7 cellular contexts compared by ENCODE assay signal in the genomic region with DNA sequence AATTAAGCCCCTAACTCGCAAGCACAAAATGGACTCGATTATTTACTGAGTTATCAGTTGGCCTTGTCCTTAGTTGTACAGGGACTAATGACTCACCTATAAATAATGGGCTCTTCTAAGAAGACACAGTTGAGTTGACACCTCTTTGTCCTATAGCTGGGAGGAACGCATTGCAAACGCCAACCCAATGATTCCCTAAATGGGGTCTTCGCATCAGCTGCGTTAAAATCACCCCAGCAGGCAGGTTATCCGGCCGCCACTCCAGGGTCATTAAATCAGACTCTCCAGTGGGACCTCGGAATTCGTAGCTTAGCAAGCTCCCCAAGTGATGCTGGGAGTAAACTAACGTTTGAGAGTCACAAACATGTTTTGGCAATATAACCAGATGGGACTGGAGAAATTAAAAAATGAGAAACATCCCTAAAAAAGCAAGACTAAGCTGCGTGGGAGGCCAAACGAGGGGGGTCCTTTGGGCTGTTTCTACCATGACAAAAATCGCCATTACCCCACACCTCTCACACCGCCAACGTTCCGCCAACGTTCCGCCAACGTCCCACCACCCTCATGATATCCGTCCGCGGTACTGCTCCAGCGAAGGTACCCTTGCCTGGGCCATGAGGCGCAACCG. TPM values are rescaled to one million over a fixed set of nuclear protein-coding genes. Genes with fewer than 3 reads are reported as not detected.
DNase-seq lines count a peak whose midpoint lies in the region; ATAC-seq and TF ChIP-seq lines count a peak whose summit lies in the region.

No MANE protein-coding gene starts in this region.

- peak overlapping the region; percentile 81 for H4K5ac ChIP-seq in H9 (ENCODE audit: insufficient read length, low read depth, low read length)

- no peak overlapping the region for H3T11ph ChIP-seq in H9 (ENCODE audit: low read length)

- H4K8ac ChIP-seq in H9 (replicated peaks; ENCODE audit: insufficient read length, low read depth, low read length): no peak overlapping the region

- no peaks in the 10 kb centered on the region for H3K9me3 ChIP-seq in H9 (ENCODE audit: control insufficient read depth, low read depth, low read length)
- H3K9me3 ChIP-seq in SJSA1 (replicated peaks): no peaks in the 10 kb centered on the region

- peak overlapping the region; percentile 82 for H3K4me3 ChIP-seq in SJSA1

- H3K36me3 ChIP-seq in SJSA1: peaks cover 23% of the 10 kb centered on the region

- peak overlapping the region; percentile 93 for H3K4me2 ChIP-seq in H9 (ENCODE audit: insufficient read depth, insufficient read length, low read length)

- no peaks in the 10 kb centered on the region; the same call in 1 of the 2 replicates for H3K27me3 Mint-ChIP-seq in H9 (ENCODE audit: low read depth)
- H3K27me3 Mint-ChIP-seq in progenitor cell of endocrine pancreas: peaks cover 7% of the 10 kb centered on the region

- H2BK12ac ChIP-seq in H9 (ENCODE audit: insufficient read length, low read depth, low read length): no peak overlapping the region

- no peak overlapping the region for H4K91ac ChIP-seq in H9 (ENCODE audit: insufficient read length, low read depth, low read length)

- no peak overlapping the region for H3K23ac ChIP-seq in H9 (ENCODE audit: insufficient read length, low read depth, low read length)

- no peak overlapping the region; the same call in 1 of the 2 replicates for H3K4ac ChIP-seq in H9 (ENCODE audit: low read depth, low read length)

- no peak overlapping the region for H2BK20ac ChIP-seq in H9 (ENCODE audit: low read depth, low read length, poor library complexity, severe bottlenecking)

- TF ChIP-seq POLR2A in erythroblast (IDR thresholded peaks at IDR 0.05; ENCODE audit: low read length): no peak

- H3K79me2 ChIP-seq in H9 (ENCODE audit: insufficient read depth, low read length): peaks cover 14% of the 10 kb centered on the region; the same call in 1 of the 2 replicates

- H3K36me3 Mint-ChIP-seq in H9 (ENCODE audit: insufficient read depth in 1 of 3, low read depth in 3 of 3): peaks cover 13 to 21% (median 18%) of the 10 kb centered on the region in 3 experiments
- peaks cover 5% of the 10 kb centered on the region for H3K36me3 Mint-ChIP-seq in progenitor cell of endocrine pancreas (ENCODE audit: insufficient read depth)

- no peaks in the 10 kb centered on the region for H4K20me1 ChIP-seq in H9 (ENCODE audit: control insufficient read depth, insufficient read depth, insufficient read length)

- ATAC-seq in GM18909 (IDR thresholded peaks at IDR 0.05; ENCODE audit: poor library complexity, unreplicated experiment) (no peak), HG02642 (IDR thresholded peaks at IDR 0.05; ENCODE audit: poor library complexity, unreplicated experiment) (no peak), GM19397 (IDR thresholded peaks at IDR 0.05; ENCODE audit: unreplicated experiment) (no peak)

- H3K27me3 ChIP-seq in H9 (ENCODE audit: insufficient read depth, low read length): no peaks in the 10 kb centered on the region
- H3K27me3 ChIP-seq in SJSA1 (replicated peaks): no peaks in the 10 kb centered on the region

- H2BK15ac ChIP-seq in H9 (ENCODE audit: low read depth, low read length): no peak overlapping the region

- H2BK120ac ChIP-seq in H9 (ENCODE audit: low read depth, low read length, poor library complexity, severe bottlenecking): no peak overlapping the region

- H3K56ac ChIP-seq in H9 (ENCODE audit: insufficient read length, low read depth, low read length): peak overlapping the region; percentile 46

- H3K23me2 ChIP-seq in H9 (ENCODE audit: insufficient read length, low read depth, low read length, poor library complexity, severe bottlenecking): peaks cover 11% of the 10 kb centered on the region

- TF ChIP-seq CTCF in H9 (conservative IDR thresholded peaks at IDR 0.05) (no peak), progenitor cell of endocrine pancreas (IDR thresholded peaks at IDR 0.05; ENCODE audit: unreplicated experiment) (no peak)

- no CpG with 5 or more reads among the region's 26 CpGs for WGBS in H9 (ENCODE audit: extremely low coverage, insufficient read length, low lambda C conversion rate)

- peak overlapping the region; percentile 99 to 100 (median 100) for H3K27ac Mint-ChIP-seq in H9
- peak overlapping the region; percentile 99 for H3K27ac Mint-ChIP-seq in progenitor cell of endocrine pancreas

- H2AFZ ChIP-seq in H9 (ENCODE audit: low read length): no peak overlapping the region

- peak overlapping the region; percentile 14 for H2BK5ac ChIP-seq in H9 (ENCODE audit: insufficient read length, low read length)

- H2AK5ac ChIP-seq in H9 (ENCODE audit: insufficient read length, low read length): no peak overlapping the region

- H3K79me1 ChIP-seq in H9 (ENCODE audit: insufficient read depth, low read depth, low read length, poor library complexity, severe bottlenecking): no peaks in the 10 kb centered on the region

- peak overlapping the region; percentile 92 for H3K9ac ChIP-seq in H9 (ENCODE audit: extremely low read depth, insufficient read length, low read length)

- peaks cover 44 to 54% of the 10 kb centered on the region in 2 experiments for H3K4me1 Mint-ChIP-seq in H9
- H3K4me1 Mint-ChIP-seq in progenitor cell of endocrine pancreas (ENCODE audit: low read depth): peaks cover 28% of the 10 kb centered on the region

- peak overlapping the region; percentile 95 for H3K14ac ChIP-seq in H9 (ENCODE audit: insufficient read depth, low read length)

- peak overlapping the region; percentile 96 for H3K18ac ChIP-seq in H9 (ENCODE audit: insufficient read length, low read depth, low read length)

- peak overlapping the region; percentile 48 for H3K27ac ChIP-seq in H9 (ENCODE audit: insufficient read length, low read depth, low read length)
- H3K27ac ChIP-seq in SJSA1: peak overlapping the region; percentile 90

- peaks cover 3% of the 10 kb centered on the region; the same call in 1 of the 2 replicates for H3K4me1 ChIP-seq in H9 (ENCODE audit: insufficient read depth, low read length)
- H3K4me1 ChIP-seq in SJSA1 (replicated peaks): peaks cover 40% of the 10 kb centered on the region

- H3K9me3 Mint-ChIP-seq in H9 (no peaks in the 10 kb centered on the region; a peak in 1 of 5 replicates), progenitor cell of endocrine pancreas (ENCODE audit: low read depth) (no peaks in the 10 kb centered on the region)

- DNase-seq in H9: no peak
- no peak for DNase-seq in SJSA1 (ENCODE audit: low read depth in 1 of 2, low spot score in 2 of 2)
- peak; percentile 40 to 51 for DNase-seq in erythroblast (lab: John Stamatoyannopoulos, UW)
- no peak for DNase-seq in progenitor cell of endocrine pancreas (ENCODE audit: low spot score, unreplicated experiment)

- peak overlapping the region; percentile 89 to 94 for H3K4me3 Mint-ChIP-seq in H9
- peak overlapping the region; percentile 86 for H3K4me3 Mint-ChIP-seq in progenitor cell of endocrine pancreas (ENCODE audit: low read depth)

RNA-seq across cellular contexts. Expression of gene NFE2L1, which starts 0.9 kb away (rescaled TPM):
- total RNA-seq in H9 (2021) (158 and 161 TPM in 2 replicates), progenitor cell of endocrine pancreas (123 and 124 TPM in 2 replicates)
- 61.8 and 200 TPM in 2 replicates for total RNA-seq in SJSA1 (2014; rRNA removed; shearing (Covaris generic))

RNA-seq across cellular contexts. Expression of gene COPZ2, which starts 9.6 kb away (rescaled TPM):
- total RNA-seq in H9 (2021): 0.68 and 0.77 TPM in 2 replicates
- 21.1 and 45.2 TPM in 2 replicates for total RNA-seq in SJSA1 (2014; rRNA removed; shearing (Covaris generic))
- 0.64 TPM in 1 of 2 replicates, not detected in the other for total RNA-seq in progenitor cell of endocrine pancreas

RNA-seq across cellular contexts. Expression of gene CBX1, which starts 54.1 kb away (rescaled TPM):
- 155 and 158 TPM in 2 replicates for total RNA-seq in H9 (2021)
- 111 and 149 TPM in 2 replicates for total RNA-seq in SJSA1 (2014; rRNA removed; shearing (Covaris generic))
- total RNA-seq in progenitor cell of endocrine pancreas: 177 and 181 TPM in 2 replicates

Comparison
In these comparisons a context has a peak if more than half of its experiments do, and no peak if none do; other contexts are left out.
1. DNase-seq: peak in erythroblast (2 of 2); none in H9 (single experiment), SJSA1 (0 of 2) and progenitor cell of endocrine pancreas (single experiment).
2. RNA of gene COPZ2, which starts 9.6 kb away (total RNA-seq): 21.1 to 45.2 TPM in SJSA1; 0.68 to 0.77 TPM in H9 and 0.64 TPM in progenitor cell of endocrine pancreas; every median in the first group is over 10 times any median in the second.